In genomic region chr7:54888736-54889082, GRCh38 we compare ENCODE assay signal across 1 cellular context.
TF ChIP-seq lines count a peak whose summit lies in the region.

No MANE protein-coding gene starts in this region.

TF ChIP-seq in WTC11, 78 proteins besides CTCF, POLR2A, EP300 and RAD21 (continued from another document):
- TF ChIP-seq, protein P1, sequence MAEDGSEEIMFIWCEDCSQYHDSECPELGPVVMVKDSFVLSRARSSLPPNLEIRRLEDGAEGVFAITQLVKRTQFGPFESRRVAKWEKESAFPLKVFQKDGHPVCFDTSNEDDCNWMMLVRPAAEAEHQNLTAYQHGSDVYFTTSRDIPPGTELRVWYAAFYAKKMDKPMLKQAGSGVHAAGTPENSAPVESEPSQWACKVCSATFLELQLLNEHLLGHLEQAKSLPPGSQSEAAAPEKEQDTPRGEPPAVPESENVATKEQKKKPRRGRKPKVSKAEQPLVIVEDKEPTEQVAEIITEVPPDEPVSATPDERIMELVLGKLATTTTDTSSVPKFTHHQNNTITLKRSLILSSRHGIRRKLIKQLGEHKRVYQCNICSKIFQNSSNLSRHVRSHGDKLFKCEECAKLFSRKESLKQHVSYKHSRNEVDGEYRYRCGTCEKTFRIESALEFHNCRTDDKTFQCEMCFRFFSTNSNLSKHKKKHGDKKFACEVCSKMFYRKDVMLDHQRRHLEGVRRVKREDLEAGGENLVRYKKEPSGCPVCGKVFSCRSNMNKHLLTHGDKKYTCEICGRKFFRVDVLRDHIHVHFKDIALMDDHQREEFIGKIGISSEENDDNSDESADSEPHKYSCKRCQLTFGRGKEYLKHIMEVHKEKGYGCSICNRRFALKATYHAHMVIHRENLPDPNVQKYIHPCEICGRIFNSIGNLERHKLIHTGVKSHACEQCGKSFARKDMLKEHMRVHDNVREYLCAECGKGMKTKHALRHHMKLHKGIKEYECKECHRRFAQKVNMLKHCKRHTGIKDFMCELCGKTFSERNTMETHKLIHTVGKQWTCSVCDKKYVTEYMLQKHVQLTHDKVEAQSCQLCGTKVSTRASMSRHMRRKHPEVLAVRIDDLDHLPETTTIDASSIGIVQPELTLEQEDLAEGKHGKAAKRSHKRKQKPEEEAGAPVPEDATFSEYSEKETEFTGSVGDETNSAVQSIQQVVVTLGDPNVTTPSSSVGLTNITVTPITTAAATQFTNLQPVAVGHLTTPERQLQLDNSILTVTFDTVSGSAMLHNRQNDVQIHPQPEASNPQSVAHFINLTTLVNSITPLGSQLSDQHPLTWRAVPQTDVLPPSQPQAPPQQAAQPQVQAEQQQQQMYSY (CRISPR knock-in tag; IDR thresholded peaks at IDR 0.05): no peak
- TF ChIP-seq, protein P2, sequence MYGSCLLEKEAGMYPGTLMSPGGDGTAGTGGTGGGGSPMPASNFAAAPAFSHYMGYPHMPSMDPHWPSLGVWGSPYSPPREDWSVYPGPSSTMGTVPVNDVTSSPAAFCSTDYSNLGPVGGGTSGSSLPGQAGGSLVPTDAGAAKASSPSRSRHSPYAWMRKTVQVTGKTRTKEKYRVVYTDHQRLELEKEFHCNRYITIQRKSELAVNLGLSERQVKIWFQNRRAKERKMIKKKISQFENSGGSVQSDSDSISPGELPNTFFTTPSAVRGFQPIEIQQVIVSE (CRISPR knock-in tag; IDR thresholded peaks at IDR 0.05; ENCODE audit: borderline replicate concordance): no peak
- TF ChIP-seq ZBTB21 (CRISPR knock-in tag; IDR thresholded peaks at IDR 0.05; ENCODE audit: borderline replicate concordance): no peak
- TF ChIP-seq JAZF1 (CRISPR knock-in tag; IDR thresholded peaks at IDR 0.05): no peak
- TF ChIP-seq ARID4B (CRISPR knock-in tag; IDR thresholded peaks at IDR 0.05; ENCODE audit: borderline replicate concordance): no peak
- TF ChIP-seq, protein P3, sequence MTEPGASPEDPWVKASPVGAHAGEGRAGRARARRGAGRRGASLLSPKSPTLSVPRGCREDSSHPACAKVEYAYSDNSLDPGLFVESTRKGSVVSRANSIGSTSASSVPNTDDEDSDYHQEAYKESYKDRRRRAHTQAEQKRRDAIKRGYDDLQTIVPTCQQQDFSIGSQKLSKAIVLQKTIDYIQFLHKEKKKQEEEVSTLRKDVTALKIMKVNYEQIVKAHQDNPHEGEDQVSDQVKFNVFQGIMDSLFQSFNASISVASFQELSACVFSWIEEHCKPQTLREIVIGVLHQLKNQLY (CRISPR knock-in tag; IDR thresholded peaks at IDR 0.05): no peak
